In the genomic region with DNA sequence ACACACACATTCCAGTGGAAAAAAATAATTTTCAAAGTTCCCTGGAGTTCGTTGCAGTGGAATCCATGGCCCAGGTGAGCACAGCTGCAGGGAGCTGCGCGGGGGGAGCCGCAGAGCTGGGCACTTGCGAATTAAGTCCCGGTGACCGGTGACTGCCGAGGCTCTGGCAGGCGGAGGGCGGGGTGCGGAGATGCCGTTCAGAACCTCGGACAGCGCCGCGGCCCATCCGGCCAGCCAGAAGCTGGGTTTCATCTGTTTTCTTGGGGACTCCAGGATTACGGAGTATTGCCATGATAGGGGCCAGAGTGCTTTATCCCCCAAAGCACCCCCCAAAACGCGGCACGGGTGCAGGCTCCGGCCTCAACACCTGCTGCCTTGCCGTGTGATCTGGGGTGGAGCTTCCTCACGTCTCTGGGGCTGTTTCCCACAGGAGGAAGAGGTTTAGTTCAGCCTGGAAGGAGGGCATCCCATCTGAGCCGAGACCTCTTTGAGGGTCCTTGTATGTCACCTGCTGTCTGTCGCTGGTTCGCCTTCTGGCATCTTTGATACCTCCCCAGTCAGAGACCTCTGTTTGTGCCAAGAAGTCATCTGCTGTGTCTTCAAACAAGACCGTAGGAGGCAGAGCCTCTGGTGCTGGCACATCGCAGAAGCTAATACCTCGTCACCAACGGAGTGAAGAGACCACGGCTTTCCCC, we compare ENCODE assay signal across 10 cellular contexts.
A peak's percentile ranks its signal among the peaks of the same experiment; 100 is the strongest.
DNase-seq lines count a peak whose midpoint lies in the region; ATAC-seq and TF ChIP-seq lines count a peak whose summit lies in the region.
"Had no signal": no experiment of that assay in that cellular context is flagged by ENCODE, and none has a peak within 500 bp of the region (broad histone marks: within the 10 kb centered on the region; RNA-seq: fewer than 3 reads in every experiment).

No MANE protein-coding gene starts in this region.

- H3K4me1 ChIP-seq in RWPE2 (ENCODE audit: insufficient read depth, poor library complexity, severe bottlenecking) (no peaks in the 10 kb centered on the region), smooth muscle cell (ENCODE audit: low read depth) (no peaks in the 10 kb centered on the region), transverse colon (no peaks in the 10 kb centered on the region)

- no peak for TF ChIP-seq POLR2A in transverse colon (IDR thresholded peaks at IDR 0.05)

- no peak overlapping the region for H3K4me2 ChIP-seq in smooth muscle cell

- H3K4me3 ChIP-seq in RWPE2 (ENCODE audit: severe bottlenecking) (no peak overlapping the region), smooth muscle cell (no peak overlapping the region), transverse colon (no peak overlapping the region)
- H3K4me3 ChIP-seq: ovary had no signal

- intact Hi-C loops in transverse colon (cut with DNase I; ENCODE audit: low total_unique reads), result no loop called here

- 26% methylated on average over 32 of the region's 32 CpGs for WGBS in smooth muscle cell (ENCODE audit: low lambda C conversion rate)
- WGBS in transverse colon (ENCODE audit: low coverage in 1 of 2), 2 donors, result 30 to 90% methylated on average over 5 to 31 of the region's 32 CpGs

- no peaks in the 10 kb centered on the region for H3K79me2 ChIP-seq in smooth muscle cell (ENCODE audit: low read depth)

- H3K9me3 ChIP-seq in RWPE2 (ENCODE audit: severe bottlenecking), result no peaks in the 10 kb centered on the region
- H3K9me3 ChIP-seq in smooth muscle cell (replicated peaks; ENCODE audit: low read depth), result no peaks in the 10 kb centered on the region
- H3K9me3 ChIP-seq in transverse colon, result peaks cover 0 to 8% of the 10 kb centered on the region in 2 donors

- ATAC-seq in RWPE2 (ENCODE audit: low read depth) (peak; percentile 26; the same call in 1 of the 3 replicates), HG02623 (IDR thresholded peaks at IDR 0.05; ENCODE audit: unreplicated experiment) (no peak)

- no peak overlapping the region for H3K9ac ChIP-seq in smooth muscle cell (ENCODE audit: low read depth)

- TF ChIP-seq EP300 in transverse colon (IDR thresholded peaks at IDR 0.05; ENCODE audit: low read depth), result no peak

- H3K27ac ChIP-seq in RWPE2 (ENCODE audit: poor library complexity, severe bottlenecking), result no peak overlapping the region
- H3K27ac ChIP-seq in smooth muscle cell (ENCODE audit: low read depth), result no peak overlapping the region
- no peak overlapping the region for H3K27ac ChIP-seq in transverse colon
- H3K27ac ChIP-seq: ovary had no signal

- H3K27me3 ChIP-seq in RWPE2 (ENCODE audit: insufficient read depth, poor library complexity, severe bottlenecking) (peaks cover 51% of the 10 kb centered on the region), smooth muscle cell (ENCODE audit: low read depth) (no peaks in the 10 kb centered on the region), transverse colon (peaks cover 36% of the 10 kb centered on the region)
- H3K27me3 ChIP-seq: ovary had no signal

- DNase-seq in activated naive CD4-positive, alpha-beta T cell treated with anti-CD3 and anti-CD28 coated beads, Interleukin-2, amount 50 U/mL, for 16 hours, result peak; percentile 8
- no peak for DNase-seq in activated naive CD4-positive, alpha-beta T cell (lab: John Stamatoyannopoulos, UW)
- DNase-seq in RWPE2 (ENCODE audit: low spot score), result peak; percentile 75
- DNase-seq in glomerular visceral epithelial cell (ENCODE audit: extremely low spot score), result peak; percentile 12
- DNase-seq in smooth muscle cell (lab: John Stamatoyannopoulos, UW; ENCODE audit: unreplicated experiment), result peak; percentile 7
- DNase-seq in GM20000 (ENCODE audit: low spot score), result no peak
- no peak for DNase-seq in transverse colon
- DNase-seq: activated CD4-positive, alpha-beta T cell treated with anti-CD3 and anti-CD28 coated beads for 4 hours had no signal

- in situ Hi-C loops in transverse colon (cut with MboI; ENCODE audit: low pct_ligation_motif_present in 1 of 4, low pct_unique_long_range_greater_than_20kb in 1 of 4, low sequenced_read_pairs in 3 of 4), result no loop called here

- no peaks in the 10 kb centered on the region for H4K20me1 ChIP-seq in smooth muscle cell (ENCODE audit: low read depth)

- no peaks in the 10 kb centered on the region for H3F3A ChIP-seq in smooth muscle cell (ENCODE audit: low read depth)

- no peak overlapping the region for H2AFZ ChIP-seq in smooth muscle cell (ENCODE audit: low read depth)

- no peaks in the 10 kb centered on the region for H3K36me3 ChIP-seq in RWPE2 (ENCODE audit: low read depth)
- H3K36me3 ChIP-seq in smooth muscle cell (ENCODE audit: low read depth), result no peaks in the 10 kb centered on the region
- no peaks in the 10 kb centered on the region for H3K36me3 ChIP-seq in transverse colon
- H3K36me3 ChIP-seq: ovary had no signal

- no peak for TF ChIP-seq CTCF in RWPE2 (IDR thresholded peaks at IDR 0.05; ENCODE audit: poor library complexity, severe bottlenecking)
- TF ChIP-seq CTCF in smooth muscle cell (IDR thresholded peaks at IDR 0.05; ENCODE audit: borderline replicate concordance, insufficient read depth, poor library complexity, severe bottlenecking), result no peak
- TF ChIP-seq CTCF in GM20000 (IDR thresholded peaks at IDR 0.05; ENCODE audit: extremely low read depth, missing control alignments), result no peak
- no peak for TF ChIP-seq CTCF in transverse colon (IDR thresholded peaks at IDR 0.05)

Comparison
In these comparisons a context has a peak if more than half of its experiments do, and no peak if none do; other contexts are left out.
1. DNase-seq: peak in activated naive CD4-positive, alpha-beta T cell treated with anti-CD3 and anti-CD28 coated beads, Interleukin-2, amount 50 U/mL, for 16 hours (single experiment), RWPE2 (single experiment), glomerular visceral epithelial cell (single experiment) and smooth muscle cell (single experiment); none in activated naive CD4-positive, alpha-beta T cell (0 of 4), GM20000 (single experiment) and transverse colon (single experiment).